ENCODE assay signal across 12 cellular contexts in genomic region chr1:207298666-207299065, GRCh38. TPM values are rescaled to one million over a fixed set of nuclear protein-coding genes. Genes with fewer than 3 reads are reported as not detected.
DNase-seq lines count a peak whose midpoint lies in the region; ATAC-seq and TF ChIP-seq lines count a peak whose summit lies in the region.
"Had no signal": no experiment of that assay in that cellular context is flagged by ENCODE, and none has a peak within 500 bp of the region (broad histone marks: within the 10 kb centered on the region; RNA-seq: fewer than 3 reads in every experiment).

No MANE protein-coding gene starts in this region.

- intact Hi-C loops in stomach (cut with DNase I; ENCODE audit: low total_unique reads) = no loop called here
- intact Hi-C loops in activated CD4-positive, alpha-beta T cell treated with anti-CD3 and anti-CD28 coated beads, Interleukin-2, amount 10 ng/mL, durations not matched to agents 24 days and 14 days (cut with micrococcal nuclease) = no loop called here
- intact Hi-C loops in lower leg skin (cut with DNase I; ENCODE audit: low total_unique reads) = no loop called here

- TF ChIP-seq POLR2A in stomach (IDR thresholded peaks at IDR 0.05) (no peak), lower leg skin (IDR thresholded peaks at IDR 0.05) (no peak)

- TF ChIP-seq CTCF in epithelial cell of proximal tubule (conservative IDR thresholded peaks at IDR 0.05; ENCODE audit: low read depth, low read length) (no peak), stomach (IDR thresholded peaks at IDR 0.05) (no peak), lower leg skin (IDR thresholded peaks at IDR 0.05) (no peak)

- no peak overlapping the region for H3K27ac Mint-ChIP-seq in activated CD4-positive, alpha-beta T cell treated with anti-CD3 and anti-CD28 coated beads, Interleukin-2, amount 10 ng/mL, durations not matched to agents 24 days and 14 days
- H3K27ac Mint-ChIP-seq: endodermal cell had no signal

- 9 to 39% (median 31%) methylated on average over 3 of the region's 3 CpGs for WGBS in stomach, 5 donors
- 27 to 31% methylated on average over 3 of the region's 3 CpGs for WGBS in lower leg skin, 2 donors

- no peak for ATAC-seq in GM18498 (IDR thresholded peaks at IDR 0.05; ENCODE audit: unreplicated experiment)

- H3K4me1 ChIP-seq in stomach = peaks cover 0 to 16% (median 10%) of the 10 kb centered on the region in 4 donors

- peaks cover 3% of the 10 kb centered on the region for H3K36me3 Mint-ChIP-seq in activated CD4-positive, alpha-beta T cell treated with anti-CD3 and anti-CD28 coated beads, Interleukin-2, amount 10 ng/mL, durations not matched to agents 24 days and 14 days (ENCODE audit: low read depth)

- no peak overlapping the region for H3K4me3 Mint-ChIP-seq in activated CD4-positive, alpha-beta T cell treated with anti-CD3 and anti-CD28 coated beads, Interleukin-2, amount 10 ng/mL, durations not matched to agents 24 days and 14 days
- H3K4me3 Mint-ChIP-seq: endodermal cell had no signal

- no peaks in the 10 kb centered on the region for H3K27me3 ChIP-seq in stomach

- no peaks in the 10 kb centered on the region for H3K27me3 Mint-ChIP-seq in activated CD4-positive, alpha-beta T cell treated with anti-CD3 and anti-CD28 coated beads, Interleukin-2, amount 10 ng/mL, durations not matched to agents 24 days and 14 days

- H3K36me3 ChIP-seq in stomach = no peaks in the 10 kb centered on the region

- TF ChIP-seq EP300 in stomach (IDR thresholded peaks at IDR 0.05) = no peak

- H3K4me3 ChIP-seq in epithelial cell of proximal tubule (ENCODE audit: low read depth, low read length) (no peak overlapping the region), stomach (no peak overlapping the region), lower leg skin (ENCODE audit: low read depth, poor library complexity, severe bottlenecking) (no peak overlapping the region)

- peaks cover 18% of the 10 kb centered on the region for H3K4me1 Mint-ChIP-seq in activated CD4-positive, alpha-beta T cell treated with anti-CD3 and anti-CD28 coated beads, Interleukin-2, amount 10 ng/mL, durations not matched to agents 24 days and 14 days

- H3K27ac ChIP-seq in stomach = peak overlapping the region in 4 of 5 donors; percentile 23 to 76 (median 58)

- H3K9me3 ChIP-seq in stomach = no peaks in the 10 kb centered on the region

- DNase-seq in SIG-M5 treated with dmso at 0.1 percent for 504 hours (lab: John Stamatoyannopoulos, UW; ENCODE audit: unreplicated experiment) (peak; percentile 24), SIG-M5 (lab: John Stamatoyannopoulos, UW) (no peak), NCI-H345 (lab: John Stamatoyannopoulos, UW) (peak; percentile 54), epithelial cell of proximal tubule (ENCODE audit: low read depth) (peak; percentile 66), stomach (no peak), lower leg skin (ENCODE audit: low spot score in 2 of 2) (no peak)
- no peak for DNase-seq in activated CD4-positive, alpha-beta T cell treated with anti-CD3 and anti-CD28 coated beads, Interleukin-2, amount 10 ng/mL, durations not matched to agents 24 days and 14 days
- DNase-seq: AML-193, endodermal cell, NCI-H146, retina had no signal

- H3K9me3 Mint-ChIP-seq in activated CD4-positive, alpha-beta T cell treated with anti-CD3 and anti-CD28 coated beads, Interleukin-2, amount 10 ng/mL, durations not matched to agents 24 days and 14 days = peaks cover 21% of the 10 kb centered on the region

RNA-seq across cellular contexts. Expression of gene CD55, which starts 22.8 kb away (rescaled TPM):
- total RNA-seq in epithelial cell of proximal tubule (18.4 and 28.6 TPM in 2 replicates), stomach (100 to 1,000 TPM in 1 of 5 donors, 10 to 100 TPM in 3, 1 to 10 TPM in 1; 8.1 to 168 (median 53.6) TPM), lower leg skin (100 to 1,000 TPM; 153 to 260 (median 238) TPM)
- 10 to 100 TPM; 10.5 to 18.6 (median 17.7) TPM for polyA plus RNA-seq in stomach
- 133 and 142 TPM in 2 replicates for total RNA-seq in activated CD4-positive, alpha-beta T cell treated with anti-CD3 and anti-CD28 coated beads, Interleukin-2, amount 10 ng/mL, durations not matched to agents 24 days and 14 days

Comparison
In these comparisons a context has a peak if more than half of its experiments do, and no peak if none do; other contexts are left out.
1. DNase-seq: peak in SIG-M5 treated with dmso at 0.1 percent for 504 hours (single experiment), NCI-H345 (single experiment) and epithelial cell of proximal tubule (single experiment); none in SIG-M5 (single experiment), stomach (single experiment), activated CD4-positive, alpha-beta T cell treated with anti-CD3 and anti-CD28 coated beads, Interleukin-2, amount 10 ng/mL, durations not matched to agents 24 days and 14 days (single experiment) and lower leg skin (0 of 2).